ENCODE assay signal across 1 cellular context in the genomic region with DNA sequence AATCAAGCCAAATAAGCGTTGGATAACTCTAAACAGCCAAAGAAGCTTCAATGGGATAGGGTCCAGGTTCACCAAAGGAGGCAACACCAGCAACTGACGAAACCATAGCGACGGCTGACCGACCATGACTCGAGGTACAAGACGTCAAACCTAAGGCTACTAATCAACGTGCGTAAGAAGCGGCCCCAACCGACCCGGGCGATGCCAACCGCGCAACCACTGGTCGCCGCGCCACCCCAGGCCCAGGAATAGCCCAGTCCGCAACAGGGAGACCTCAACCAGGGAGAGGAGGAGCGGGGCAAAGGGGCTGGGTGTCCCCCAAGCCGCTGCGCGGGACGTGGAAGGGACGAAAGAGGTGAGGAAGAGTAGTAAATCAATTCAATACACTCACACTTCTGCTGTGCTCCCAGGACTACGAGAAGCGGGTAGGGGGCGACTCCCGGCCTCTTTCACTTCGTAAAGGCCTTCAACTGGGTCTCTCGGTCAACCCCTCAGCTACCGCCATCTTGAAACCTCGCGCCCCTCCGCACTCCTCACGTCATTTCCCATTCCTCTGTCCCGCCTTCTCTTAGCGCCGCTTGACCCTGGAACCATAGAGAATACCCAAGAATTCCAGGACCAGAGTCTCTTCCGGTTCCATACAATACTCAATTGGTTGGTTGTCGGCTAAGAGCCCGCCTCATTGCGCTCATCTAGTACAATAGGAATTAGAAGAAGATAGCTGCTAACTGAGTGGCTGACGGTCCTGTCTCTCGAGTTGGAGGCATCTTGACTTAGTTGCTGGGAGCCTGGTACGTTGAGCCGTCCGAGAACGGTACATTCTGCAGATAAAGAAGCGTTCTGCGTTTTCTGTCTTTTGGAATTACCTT.
A peak's percentile ranks its signal among the peaks of the same experiment; 100 is the strongest.
TF ChIP-seq lines count a peak whose summit lies in the region.

A gene with protein sequence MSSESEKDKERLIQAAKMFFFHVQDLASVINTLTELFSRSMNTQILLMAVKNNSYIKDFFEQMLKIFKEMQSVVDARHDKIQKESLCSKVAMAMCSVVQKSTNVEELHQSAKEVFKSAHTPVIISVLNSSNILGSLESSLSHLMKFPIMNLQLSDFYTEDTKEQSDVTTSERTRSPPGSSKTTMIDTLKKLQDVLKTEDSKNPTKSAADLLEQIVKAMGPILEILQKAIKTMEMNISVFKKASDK (plus strand): TSS at position 710 of the 869 bp plus-strand sequence. CDS start 19,266 bp downstream, outside the sequence.
A gene (minus strand): TSS at position 518 of the 869 bp plus-strand sequence. CDS start 2,095 bp downstream, outside the sequence.

TF ChIP-seq in HepG2, 621 proteins besides CTCF, POLR2A, EP300 and RAD21 (continued from another document and continues in another):
- TF ChIP-seq, protein P1, sequence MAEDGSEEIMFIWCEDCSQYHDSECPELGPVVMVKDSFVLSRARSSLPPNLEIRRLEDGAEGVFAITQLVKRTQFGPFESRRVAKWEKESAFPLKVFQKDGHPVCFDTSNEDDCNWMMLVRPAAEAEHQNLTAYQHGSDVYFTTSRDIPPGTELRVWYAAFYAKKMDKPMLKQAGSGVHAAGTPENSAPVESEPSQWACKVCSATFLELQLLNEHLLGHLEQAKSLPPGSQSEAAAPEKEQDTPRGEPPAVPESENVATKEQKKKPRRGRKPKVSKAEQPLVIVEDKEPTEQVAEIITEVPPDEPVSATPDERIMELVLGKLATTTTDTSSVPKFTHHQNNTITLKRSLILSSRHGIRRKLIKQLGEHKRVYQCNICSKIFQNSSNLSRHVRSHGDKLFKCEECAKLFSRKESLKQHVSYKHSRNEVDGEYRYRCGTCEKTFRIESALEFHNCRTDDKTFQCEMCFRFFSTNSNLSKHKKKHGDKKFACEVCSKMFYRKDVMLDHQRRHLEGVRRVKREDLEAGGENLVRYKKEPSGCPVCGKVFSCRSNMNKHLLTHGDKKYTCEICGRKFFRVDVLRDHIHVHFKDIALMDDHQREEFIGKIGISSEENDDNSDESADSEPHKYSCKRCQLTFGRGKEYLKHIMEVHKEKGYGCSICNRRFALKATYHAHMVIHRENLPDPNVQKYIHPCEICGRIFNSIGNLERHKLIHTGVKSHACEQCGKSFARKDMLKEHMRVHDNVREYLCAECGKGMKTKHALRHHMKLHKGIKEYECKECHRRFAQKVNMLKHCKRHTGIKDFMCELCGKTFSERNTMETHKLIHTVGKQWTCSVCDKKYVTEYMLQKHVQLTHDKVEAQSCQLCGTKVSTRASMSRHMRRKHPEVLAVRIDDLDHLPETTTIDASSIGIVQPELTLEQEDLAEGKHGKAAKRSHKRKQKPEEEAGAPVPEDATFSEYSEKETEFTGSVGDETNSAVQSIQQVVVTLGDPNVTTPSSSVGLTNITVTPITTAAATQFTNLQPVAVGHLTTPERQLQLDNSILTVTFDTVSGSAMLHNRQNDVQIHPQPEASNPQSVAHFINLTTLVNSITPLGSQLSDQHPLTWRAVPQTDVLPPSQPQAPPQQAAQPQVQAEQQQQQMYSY (CRISPR knock-in tag; IDR thresholded peaks at IDR 0.05), result no peak
- TF ChIP-seq SIX4 (CRISPR knock-in tag; IDR thresholded peaks at IDR 0.05), result no peak
- TF ChIP-seq TBP (CRISPR knock-in tag; IDR thresholded peaks at IDR 0.05), result no peak
- TF ChIP-seq ZNF124 (CRISPR knock-in tag; IDR thresholded peaks at IDR 0.05), result no peak
- TF ChIP-seq ZNF780A (CRISPR knock-in tag; IDR thresholded peaks at IDR 0.05), result no peak
- no peak for TF ChIP-seq ONECUT2 (CRISPR knock-in tag; IDR thresholded peaks at IDR 0.05)
- TF ChIP-seq POGZ (CRISPR knock-in tag; IDR thresholded peaks at IDR 0.05), result peak; percentile 95
- TF ChIP-seq ZBTB1 (CRISPR knock-in tag; IDR thresholded peaks at IDR 0.05; ENCODE audit: borderline replicate concordance), result no peak
- TF ChIP-seq, protein P2, sequence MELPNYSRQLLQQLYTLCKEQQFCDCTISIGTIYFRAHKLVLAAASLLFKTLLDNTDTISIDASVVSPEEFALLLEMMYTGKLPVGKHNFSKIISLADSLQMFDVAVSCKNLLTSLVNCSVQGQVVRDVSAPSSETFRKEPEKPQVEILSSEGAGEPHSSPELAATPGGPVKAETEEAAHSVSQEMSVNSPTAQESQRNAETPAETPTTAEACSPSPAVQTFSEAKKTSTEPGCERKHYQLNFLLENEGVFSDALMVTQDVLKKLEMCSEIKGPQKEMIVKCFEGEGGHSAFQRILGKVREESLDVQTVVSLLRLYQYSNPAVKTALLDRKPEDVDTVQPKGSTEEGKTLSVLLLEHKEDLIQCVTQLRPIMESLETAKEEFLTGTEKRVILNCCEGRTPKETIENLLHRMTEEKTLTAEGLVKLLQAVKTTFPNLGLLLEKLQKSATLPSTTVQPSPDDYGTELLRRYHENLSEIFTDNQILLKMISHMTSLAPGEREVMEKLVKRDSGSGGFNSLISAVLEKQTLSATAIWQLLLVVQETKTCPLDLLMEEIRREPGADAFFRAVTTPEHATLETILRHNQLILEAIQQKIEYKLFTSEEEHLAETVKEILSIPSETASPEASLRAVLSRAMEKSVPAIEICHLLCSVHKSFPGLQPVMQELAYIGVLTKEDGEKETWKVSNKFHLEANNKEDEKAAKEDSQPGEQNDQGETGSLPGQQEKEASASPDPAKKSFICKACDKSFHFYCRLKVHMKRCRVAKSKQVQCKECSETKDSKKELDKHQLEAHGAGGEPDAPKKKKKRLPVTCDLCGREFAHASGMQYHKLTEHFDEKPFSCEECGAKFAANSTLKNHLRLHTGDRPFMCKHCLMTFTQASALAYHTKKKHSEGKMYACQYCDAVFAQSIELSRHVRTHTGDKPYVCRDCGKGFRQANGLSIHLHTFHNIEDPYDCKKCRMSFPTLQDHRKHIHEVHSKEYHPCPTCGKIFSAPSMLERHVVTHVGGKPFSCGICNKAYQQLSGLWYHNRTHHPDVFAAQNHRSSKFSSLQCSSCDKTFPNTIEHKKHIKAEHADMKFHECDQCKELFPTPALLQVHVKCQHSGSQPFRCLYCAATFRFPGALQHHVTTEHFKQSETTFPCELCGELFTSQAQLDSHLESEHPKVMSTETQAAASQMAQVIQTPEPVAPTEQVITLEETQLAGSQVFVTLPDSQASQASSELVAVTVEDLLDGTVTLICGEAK (IDR thresholded peaks at IDR 0.05), result peak; percentile 58; the same call in 1 of the 2 replicates
- TF ChIP-seq, protein P2 (CRISPR knock-in tag; IDR thresholded peaks at IDR 0.05), result 0 out of 2 replicates have a peak, but pooled peaks have one; percentile 54
- no peak for TF ChIP-seq ZNF749 (CRISPR knock-in tag; IDR thresholded peaks at IDR 0.05; ENCODE audit: borderline replicate concordance)
- TF ChIP-seq RFXANK (CRISPR knock-in tag; IDR thresholded peaks at IDR 0.05), result no peak
- TF ChIP-seq, protein P3, sequence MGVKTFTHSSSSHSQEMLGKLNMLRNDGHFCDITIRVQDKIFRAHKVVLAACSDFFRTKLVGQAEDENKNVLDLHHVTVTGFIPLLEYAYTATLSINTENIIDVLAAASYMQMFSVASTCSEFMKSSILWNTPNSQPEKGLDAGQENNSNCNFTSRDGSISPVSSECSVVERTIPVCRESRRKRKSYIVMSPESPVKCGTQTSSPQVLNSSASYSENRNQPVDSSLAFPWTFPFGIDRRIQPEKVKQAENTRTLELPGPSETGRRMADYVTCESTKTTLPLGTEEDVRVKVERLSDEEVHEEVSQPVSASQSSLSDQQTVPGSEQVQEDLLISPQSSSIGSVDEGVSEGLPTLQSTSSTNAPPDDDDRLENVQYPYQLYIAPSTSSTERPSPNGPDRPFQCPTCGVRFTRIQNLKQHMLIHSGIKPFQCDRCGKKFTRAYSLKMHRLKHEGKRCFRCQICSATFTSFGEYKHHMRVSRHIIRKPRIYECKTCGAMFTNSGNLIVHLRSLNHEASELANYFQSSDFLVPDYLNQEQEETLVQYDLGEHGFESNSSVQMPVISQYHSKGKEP (CRISPR knock-in tag; IDR thresholded peaks at IDR 0.05), result no peak
- TF ChIP-seq, protein P4, sequence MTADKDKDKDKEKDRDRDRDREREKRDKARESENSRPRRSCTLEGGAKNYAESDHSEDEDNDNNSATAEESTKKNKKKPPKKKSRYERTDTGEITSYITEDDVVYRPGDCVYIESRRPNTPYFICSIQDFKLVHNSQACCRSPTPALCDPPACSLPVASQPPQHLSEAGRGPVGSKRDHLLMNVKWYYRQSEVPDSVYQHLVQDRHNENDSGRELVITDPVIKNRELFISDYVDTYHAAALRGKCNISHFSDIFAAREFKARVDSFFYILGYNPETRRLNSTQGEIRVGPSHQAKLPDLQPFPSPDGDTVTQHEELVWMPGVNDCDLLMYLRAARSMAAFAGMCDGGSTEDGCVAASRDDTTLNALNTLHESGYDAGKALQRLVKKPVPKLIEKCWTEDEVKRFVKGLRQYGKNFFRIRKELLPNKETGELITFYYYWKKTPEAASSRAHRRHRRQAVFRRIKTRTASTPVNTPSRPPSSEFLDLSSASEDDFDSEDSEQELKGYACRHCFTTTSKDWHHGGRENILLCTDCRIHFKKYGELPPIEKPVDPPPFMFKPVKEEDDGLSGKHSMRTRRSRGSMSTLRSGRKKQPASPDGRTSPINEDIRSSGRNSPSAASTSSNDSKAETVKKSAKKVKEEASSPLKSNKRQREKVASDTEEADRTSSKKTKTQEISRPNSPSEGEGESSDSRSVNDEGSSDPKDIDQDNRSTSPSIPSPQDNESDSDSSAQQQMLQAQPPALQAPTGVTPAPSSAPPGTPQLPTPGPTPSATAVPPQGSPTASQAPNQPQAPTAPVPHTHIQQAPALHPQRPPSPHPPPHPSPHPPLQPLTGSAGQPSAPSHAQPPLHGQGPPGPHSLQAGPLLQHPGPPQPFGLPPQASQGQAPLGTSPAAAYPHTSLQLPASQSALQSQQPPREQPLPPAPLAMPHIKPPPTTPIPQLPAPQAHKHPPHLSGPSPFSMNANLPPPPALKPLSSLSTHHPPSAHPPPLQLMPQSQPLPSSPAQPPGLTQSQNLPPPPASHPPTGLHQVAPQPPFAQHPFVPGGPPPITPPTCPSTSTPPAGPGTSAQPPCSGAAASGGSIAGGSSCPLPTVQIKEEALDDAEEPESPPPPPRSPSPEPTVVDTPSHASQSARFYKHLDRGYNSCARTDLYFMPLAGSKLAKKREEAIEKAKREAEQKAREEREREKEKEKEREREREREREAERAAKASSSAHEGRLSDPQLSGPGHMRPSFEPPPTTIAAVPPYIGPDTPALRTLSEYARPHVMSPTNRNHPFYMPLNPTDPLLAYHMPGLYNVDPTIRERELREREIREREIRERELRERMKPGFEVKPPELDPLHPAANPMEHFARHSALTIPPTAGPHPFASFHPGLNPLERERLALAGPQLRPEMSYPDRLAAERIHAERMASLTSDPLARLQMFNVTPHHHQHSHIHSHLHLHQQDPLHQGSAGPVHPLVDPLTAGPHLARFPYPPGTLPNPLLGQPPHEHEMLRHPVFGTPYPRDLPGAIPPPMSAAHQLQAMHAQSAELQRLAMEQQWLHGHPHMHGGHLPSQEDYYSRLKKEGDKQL (CRISPR knock-in tag; IDR thresholded peaks at IDR 0.05; ENCODE audit: low read depth), result no peak
- TF ChIP-seq, protein P5, sequence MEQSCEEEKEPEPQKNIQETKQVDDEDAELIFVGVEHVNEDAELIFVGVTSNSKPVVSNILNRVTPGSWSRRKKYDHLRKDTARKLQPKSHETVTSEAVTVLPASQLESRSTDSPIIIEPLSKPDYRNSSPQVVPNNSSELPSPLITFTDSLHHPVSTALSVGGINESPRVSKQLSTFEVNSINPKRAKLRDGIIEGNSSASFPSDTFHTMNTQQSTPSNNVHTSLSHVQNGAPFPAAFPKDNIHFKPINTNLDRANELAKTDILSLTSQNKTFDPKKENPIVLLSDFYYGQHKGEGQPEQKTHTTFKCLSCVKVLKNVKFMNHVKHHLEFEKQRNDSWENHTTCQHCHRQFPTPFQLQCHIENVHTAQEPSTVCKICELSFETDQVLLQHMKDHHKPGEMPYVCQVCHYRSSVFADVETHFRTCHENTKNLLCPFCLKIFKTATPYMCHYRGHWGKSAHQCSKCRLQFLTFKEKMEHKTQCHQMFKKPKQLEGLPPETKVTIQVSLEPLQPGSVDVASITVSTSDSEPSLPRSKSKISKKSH (CRISPR knock-in tag; IDR thresholded peaks at IDR 0.05; ENCODE audit: borderline replicate concordance), result no peak
- TF ChIP-seq ZKSCAN1 (IDR thresholded peaks at IDR 0.05; ENCODE audit: low read length), result no peak
- TF ChIP-seq, protein P6, sequence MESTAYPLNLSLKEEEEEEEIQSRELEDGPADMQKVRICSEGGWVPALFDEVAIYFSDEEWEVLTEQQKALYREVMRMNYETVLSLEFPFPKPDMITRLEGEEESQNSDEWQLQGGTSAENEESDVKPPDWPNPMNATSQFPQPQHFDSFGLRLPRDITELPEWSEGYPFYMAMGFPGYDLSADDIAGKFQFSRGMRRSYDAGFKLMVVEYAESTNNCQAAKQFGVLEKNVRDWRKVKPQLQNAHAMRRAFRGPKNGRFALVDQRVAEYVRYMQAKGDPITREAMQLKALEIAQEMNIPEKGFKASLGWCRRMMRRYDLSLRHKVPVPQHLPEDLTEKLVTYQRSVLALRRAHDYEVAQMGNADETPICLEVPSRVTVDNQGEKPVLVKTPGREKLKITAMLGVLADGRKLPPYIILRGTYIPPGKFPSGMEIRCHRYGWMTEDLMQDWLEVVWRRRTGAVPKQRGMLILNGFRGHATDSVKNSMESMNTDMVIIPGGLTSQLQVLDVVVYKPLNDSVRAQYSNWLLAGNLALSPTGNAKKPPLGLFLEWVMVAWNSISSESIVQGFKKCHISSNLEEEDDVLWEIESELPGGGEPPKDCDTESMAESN (CRISPR knock-in tag; conservative IDR thresholded peaks at IDR 0.05), result peak; percentile 19; the same call in 1 of the 2 replicates
- no peak for TF ChIP-seq NR2F1 (CRISPR knock-in tag; IDR thresholded peaks at IDR 0.05)
- peak; percentile 67; the same call in 1 of the 2 replicates for TF ChIP-seq ZNF598 (CRISPR knock-in tag; IDR thresholded peaks at IDR 0.05; ENCODE audit: borderline replicate concordance)
- peak; percentile 1; the same call in 1 of the 2 replicates for TF ChIP-seq FOXO1 (CRISPR knock-in tag; IDR thresholded peaks at IDR 0.05)
- TF ChIP-seq GATAD1 (CRISPR knock-in tag; IDR thresholded peaks at IDR 0.05), result peak; percentile 93
